In genomic region chr3:134643150-134643675, GRCh38 we compare ENCODE assay signal across 24 cellular contexts. TPM values are rescaled to one million over a fixed set of nuclear protein-coding genes. Genes with fewer than 3 reads are reported as not detected.
"Had no signal": no experiment of that assay in that cellular context is flagged by ENCODE, and none has a peak within 500 bp of the region (broad histone marks: within the 10 kb centered on the region; RNA-seq: fewer than 3 reads in every experiment).

No MANE protein-coding gene starts in this region.

- ATAC-seq: foreskin keratinocyte; left cardiac atrium; mucosa of descending colon; naive thymus-derived CD8-positive, alpha-beta T cell; pancreas; right lobe of liver; stimulated activated memory B cell treated with anti-CD40 and anti-IgM and Interleukin-4, amounts not matched to agents 10 μg/mL and 1 μg/mL and 100 μg/mL, for 72 hours had no signal

- H3K27ac Mint-ChIP-seq: dendritic cell treated with granulocyte-macrophage colony-stimulating factor and Interleukin-4, amounts not matched to agents 40 ng/mL and 50 ng/mL, for 4 days; immature natural killer cell; stimulated activated memory B cell treated with anti-CD40 and anti-IgM and Interleukin-4, amounts not matched to agents 10 μg/mL and 1 μg/mL and 100 μg/mL, for 72 hours; stimulated activated naive CD8-positive, alpha-beta T cell treated with anti-CD3 and anti-CD28 coated beads, Interleukin-15, Interleukin-2, amounts not matched to agents 100 ng/mL and 50 ng/mL, for 24 hours had no signal

- H3K27me3 ChIP-seq: foreskin keratinocyte, pancreas, right lobe of liver, spleen, testis, tibial nerve had no signal

- H3K9me3 Mint-ChIP-seq: dendritic cell treated with granulocyte-macrophage colony-stimulating factor and Interleukin-4, amounts not matched to agents 40 ng/mL and 50 ng/mL, for 4 days; immature natural killer cell; naive thymus-derived CD8-positive, alpha-beta T cell; neural crest cell; stimulated activated memory B cell treated with anti-CD40 and anti-IgM and Interleukin-4, amounts not matched to agents 10 μg/mL and 1 μg/mL and 100 μg/mL, for 72 hours; stimulated activated naive CD8-positive, alpha-beta T cell treated with anti-CD3 and anti-CD28 coated beads, Interleukin-15, Interleukin-2, amounts not matched to agents 100 ng/mL and 50 ng/mL, for 24 hours had no signal

- H3K9me3 ChIP-seq: mucosa of descending colon, pancreas, prostate gland, right lobe of liver, spleen, testis, tibial nerve had no signal

- H3K4me1 ChIP-seq: foreskin keratinocyte, pancreas, prostate gland, right lobe of liver, spleen, testis, tibial nerve had no signal

- H3K4me3 ChIP-seq: mucosa of descending colon, pancreas, prostate gland, right lobe of liver, spleen, testis, tibial nerve had no signal

- H3K4me1 Mint-ChIP-seq: immature natural killer cell; stimulated activated memory B cell treated with anti-CD40 and anti-IgM and Interleukin-4, amounts not matched to agents 10 μg/mL and 1 μg/mL and 100 μg/mL, for 72 hours had no signal

- DNase-seq: erythroblast; foreskin keratinocyte; immature natural killer cell; kidney; left cardiac atrium; mammary epithelial cell; mucosa of descending colon; naive thymus-derived CD8-positive, alpha-beta T cell; right lobe of liver; spleen; stimulated activated CD4-positive, alpha-beta T cell treated with anti-CD3 and anti-CD28 coated beads, Interleukin-15, amount 100 ng/mL, for 24 hours; stimulated activated CD4-positive, alpha-beta T cell treated with anti-CD3 and anti-CD28 coated beads, Interleukin-1b, Interleukin-23, amount 100 ng/mL, for 48 hours; stimulated activated CD4-positive, alpha-beta T cell treated with anti-CD3 and anti-CD28 coated beads, Interleukin-4, amount 100 ng/mL, for 24 hours; testis had no signal

- H3K36me3 Mint-ChIP-seq: immature natural killer cell; naive thymus-derived CD8-positive, alpha-beta T cell; stimulated activated memory B cell treated with anti-CD40 and anti-IgM and Interleukin-4, amounts not matched to agents 10 μg/mL and 1 μg/mL and 100 μg/mL, for 72 hours had no signal

- H3K36me3 ChIP-seq: pancreas, prostate gland, right lobe of liver, spleen, tibial nerve had no signal

- H3K27me3 Mint-ChIP-seq: dendritic cell treated with granulocyte-macrophage colony-stimulating factor and Interleukin-4, amounts not matched to agents 40 ng/mL and 50 ng/mL, for 4 days; stimulated activated naive CD8-positive, alpha-beta T cell treated with anti-CD3 and anti-CD28 coated beads, Interleukin-15, Interleukin-2, amounts not matched to agents 100 ng/mL and 50 ng/mL, for 24 hours had no signal

- H3K4me3 Mint-ChIP-seq: dendritic cell treated with granulocyte-macrophage colony-stimulating factor and Interleukin-4, amounts not matched to agents 40 ng/mL and 50 ng/mL, for 4 days; immature natural killer cell; naive thymus-derived CD8-positive, alpha-beta T cell; neural crest cell; stimulated activated memory B cell treated with anti-CD40 and anti-IgM and Interleukin-4, amounts not matched to agents 10 μg/mL and 1 μg/mL and 100 μg/mL, for 72 hours; stimulated activated naive CD8-positive, alpha-beta T cell treated with anti-CD3 and anti-CD28 coated beads, Interleukin-15, Interleukin-2, amounts not matched to agents 100 ng/mL and 50 ng/mL, for 24 hours had no signal

- H3K27ac ChIP-seq: foreskin keratinocyte, pancreas, prostate gland, right lobe of liver, spleen, testis, tibial nerve had no signal

RNA-seq across cellular contexts. Expression of gene KY, which starts 7.6 kb away (rescaled TPM):
- total RNA-seq: endothelial cell of umbilical vein; foreskin keratinocyte; naive thymus-derived CD8-positive, alpha-beta T cell; right lobe of liver; subcutaneous adipose tissue had no signal
- polyA plus RNA-seq: endothelial cell of umbilical vein; foreskin keratinocyte; immature natural killer cell; liver; naive thymus-derived CD8-positive, alpha-beta T cell; spleen had no signal
